In genomic region chr20:2168946-2169345, GRCh38 we compare ENCODE assay signal across 20 cellular contexts.
"Had no signal": no experiment of that assay in that cellular context is flagged by ENCODE, and none has a peak within 500 bp of the region (broad histone marks: within the 10 kb centered on the region; RNA-seq: fewer than 3 reads in every experiment).

No MANE protein-coding gene starts in this region.

- H3K4me1 ChIP-seq: SJSA1 had no signal

- H3K4me3 ChIP-seq: SJSA1, SK-N-MC had no signal

- H3K9me3 ChIP-seq: SJSA1 had no signal

- DNase-seq: Karpas-422, KG1, MM.1S, NCI-H1092 treated with DMSO at 0.1 percent for 48 hours, NCI-H1436, NCI-H187, NCI-H2029, NCI-H2081 treated with DMSO at 0.1 percent for 48 hours, NCI-H2171 treated with DMSO at 0.1 percent for 48 hours, NCI-H524, NCI-H526 treated with DMSO at 0.1 percent for 48 hours, NCI-H748 treated with DMSO at 0.1 percent for 48 hours, Right ventricle myocardium superior, RPMI8226, SIG-M5 had no signal

- H3K36me3 ChIP-seq: SJSA1 had no signal

- FAIRE-seq: HTR-8/SVneo, RCC 7860 had no signal

- H3K27ac ChIP-seq: HL-60, SJSA1, SK-N-MC had no signal
